21 cellular contexts compared by ENCODE assay signal in genomic region chr2:10638093-10638492, GRCh38. TPM values are rescaled to one million over a fixed set of nuclear protein-coding genes. Genes with fewer than 3 reads are reported as not detected.
A peak's percentile ranks its signal among the peaks of the same experiment; 100 is the strongest.
DNase-seq lines count a peak whose midpoint lies in the region; ATAC-seq and TF ChIP-seq lines count a peak whose summit lies in the region.
"Had no signal": no experiment of that assay in that cellular context is flagged by ENCODE, and none has a peak within 500 bp of the region (broad histone marks: within the 10 kb centered on the region; RNA-seq: fewer than 3 reads in every experiment).

No MANE protein-coding gene starts in this region.

- peaks cover 7% of the 10 kb centered on the region; the same call in 1 of the 2 replicates for H4K20me1 ChIP-seq in BLaER1

- intact Hi-C loops in testis (cut with DNase I; ENCODE audit: low total_unique reads), result no loop called here

- TF ChIP-seq CTCF in HEK293 (tag by site-specific recombination; IDR thresholded peaks at IDR 0.05) (no peak), testis (IDR thresholded peaks at IDR 0.05) (no peak)

- no peaks in the 10 kb centered on the region for H3K9me3 ChIP-seq in BLaER1
- no peaks in the 10 kb centered on the region for H3K9me3 ChIP-seq in HEK293 (ENCODE audit: control insufficient read depth, insufficient read depth, low read depth, low read length)
- H3K9me3 ChIP-seq in testis, result no peaks in the 10 kb centered on the region
- H3K9me3 ChIP-seq: A549 had no signal

- peak overlapping the region; percentile 21; the same call in 1 of the 2 replicates for H3K4me2 ChIP-seq in BLaER1
- H3K4me2 ChIP-seq: A549 had no signal

- peak; percentile 69 for DNase-seq in testis
- DNase-seq in NCI-H748 (lab: John Stamatoyannopoulos, UW; ENCODE audit: unreplicated experiment), result no peak
- DNase-seq: AML-193; C1 segment of cervical spinal cord; CD4-positive, alpha-beta memory T cell; CD4-positive, CD25-positive, alpha-beta regulatory T cell; CD8-positive, alpha-beta memory T cell; COR-L47; DMS 273 treated with DMSO at 0.1 percent for 48 hours; DMS153; DMS53; DMS79; DND-41; EL; GDM1 had no signal

- H3K4me3 ChIP-seq in BLaER1, result no peak overlapping the region
- H3K4me3 ChIP-seq in HEK293 (ENCODE audit: low read depth, low read length), result no peak overlapping the region
- H3K4me3 ChIP-seq in testis, result no peak overlapping the region
- H3K4me3 ChIP-seq: A549, GM12878 had no signal

- no peak overlapping the region for H3K27ac ChIP-seq in BLaER1
- H3K27ac ChIP-seq in HEK293 (ENCODE audit: extremely low read depth, low read depth, low read length), result no peak overlapping the region
- H3K27ac ChIP-seq in testis, result no peak overlapping the region
- H3K27ac ChIP-seq: 22Rv1, A549 had no signal

- H3K4me1 ChIP-seq in BLaER1 (peaks cover 28% of the 10 kb centered on the region), HEK293 (ENCODE audit: control insufficient read depth, insufficient read depth, low read length) (no peaks in the 10 kb centered on the region), testis (no peaks in the 10 kb centered on the region)
- H3K4me1 ChIP-seq: A549 had no signal

- ATAC-seq in GM21367 (IDR thresholded peaks at IDR 0.05; ENCODE audit: unreplicated experiment), result no peak
- ATAC-seq: A549, GM12878 had no signal

- CTCF ChIA-PET in HEK293 (lab: Yijun Ruan, JAX), result no interaction called here

- no peak for TF ChIP-seq POLR2A in testis (IDR thresholded peaks at IDR 0.05)

- H3K9ac ChIP-seq in BLaER1, result no peak overlapping the region

- POLR2A ChIA-PET in HEK293 (lab: Yijun Ruan, JAX), result interaction anchor here (0.6 kb wide), 1 partner anchor 43 kb away, joined by 3 read pairs; no protein-coding TSS in a partner anchor

- H3K36me3 ChIP-seq in BLaER1 (peaks cover 85% of the 10 kb centered on the region), HEK293 (ENCODE audit: control insufficient read depth in 2 of 2, insufficient read depth in 1 of 2, low read length in 2 of 2) (peaks cover 20 to 46% of the 10 kb centered on the region in 2 experiments), testis (ENCODE audit: low read depth, missing control alignments) (no peaks in the 10 kb centered on the region)

- no peaks in the 10 kb centered on the region for H3K27me3 ChIP-seq in BLaER1
- no peaks in the 10 kb centered on the region for H3K27me3 ChIP-seq in testis

- WGBS in testis, 2 donors, result 75 to 87% methylated on average over 15 of the region's 15 CpGs

TF ChIP-seq in HEK293, 187 proteins besides CTCF, POLR2A, EP300 and RAD21:
- TF ChIP-seq ZNF140 (tag by site-specific recombination; IDR thresholded peaks at IDR 0.05), result no peak
- peak; percentile 86 for TF ChIP-seq ZNF600 (tag by site-specific recombination; IDR thresholded peaks at IDR 0.05)
- TF ChIP-seq ZBTB10 (tag by site-specific recombination; IDR thresholded peaks at IDR 0.05), result no peak

RNA-seq across cellular contexts. Expression of gene NOL10, which starts 51.7 kb away (rescaled TPM):
- total RNA-seq in testis, result 10 to 100 TPM; 31.3 to 35.6 TPM
- polyA plus RNA-seq in testis (ENCODE audit: insufficient read depth, low read depth, low replicate concordance), result 20.4 TPM
